In genomic region chr17:81665205-81666091, GRCh38 we compare ENCODE assay signal across 8 cellular contexts. TPM values are rescaled to one million over a fixed set of nuclear protein-coding genes. Genes with fewer than 3 reads are reported as not detected.
DNase-seq lines count a peak whose midpoint lies in the region; ATAC-seq, FAIRE-seq and TF ChIP-seq lines count a peak whose summit lies in the region.

No MANE protein-coding gene starts in this region.

- H3K36me3 ChIP-seq in GM12878 (ENCODE audit: control insufficient read depth in 2 of 2, insufficient read depth in 2 of 2, low read length in 1 of 2) = peaks cover 2 to 4% of the 10 kb centered on the region in 2 experiments; a peak in 3 of 4 replicates

- H3K4me3 ChIP-seq in GM12878 = peak overlapping the region; percentile 98

- peak; percentile 58 for DNase-seq in ELR (ENCODE audit: low read depth)
- DNase-seq in SK-MEL-5 (ENCODE audit: low read depth, low spot score) = peak; percentile 67
- no peak for DNase-seq in GM12878 (ENCODE audit: low read depth, low spot score)
- DNase-seq in stimulated activated CD4-positive, alpha-beta T cell treated with anti-CD3 and anti-CD28 coated beads, Interleukin-4, amount 100 ng/mL, for 4 hours = peak; percentile 62 to 71
- no peak for DNase-seq in mesenteric fat pad (ENCODE audit: low spot score)

- no TSS peak for BruUV-seq in GM12878 (replicated peaks; lab: Mats Ljungman, UMichigan)

- H3K9me3 ChIP-seq in GM12878 (replicated peaks; ENCODE audit: control insufficient read depth, insufficient read depth, low read length) = no peaks in the 10 kb centered on the region

- peak overlapping the region; percentile 78 for H2AFZ ChIP-seq in GM12878 (ENCODE audit: control insufficient read depth, low read depth, low read length)

- H4K20me1 ChIP-seq in GM12878 (ENCODE audit: control insufficient read depth, insufficient read depth) = no peaks in the 10 kb centered on the region

- intact Hi-C loops in GM12878 (cut with micrococcal nuclease; ENCODE audit: unreplicated experiment) = loop anchor here (2.0 kb wide), 1 partner anchor 29 kb away; the partner anchor contains the start of genes NPLOC4 and TSPAN10

- SMC1A ChIA-PET in GM12878 (lab: Charles Lee; ENCODE audit: uncharacterized antibody, unreplicated experiment) = no interaction called here

- H3K4me1 ChIP-seq in GM12878 (ENCODE audit: control insufficient read depth, insufficient read depth, low read length) = peaks cover 15% of the 10 kb centered on the region

- CTCF ChIA-PET in GM12878 (lab: Yijun Ruan, JAX) = interaction anchor here (1.2 kb wide), 1 partner anchor 36 kb away, joined by 3 read pairs; no protein-coding TSS in a partner anchor

- H3K27ac ChIP-seq in GM12878 (ENCODE audit: control insufficient read depth, insufficient read depth) (peak overlapping the region; percentile 97), layer of hippocampus (ENCODE audit: low read depth, low read length) (peak overlapping the region; percentile 87)

- peak overlapping the region; percentile 98 for H3K4me2 ChIP-seq in GM12878 (ENCODE audit: control insufficient read depth, insufficient read depth)

- no peak for TF ChIP-seq EP300 in GM12878 (IDR thresholded peaks at IDR 0.05; ENCODE audit: borderline replicate concordance in 1 of 2, control insufficient read depth in 1 of 2, low read depth in 2 of 2, low read length in 2 of 2)

- H3K27me3 ChIP-seq in GM12878 (replicated peaks in 1 of 2; ENCODE audit: control insufficient read depth in 2 of 2, insufficient read depth in 2 of 2, low read length in 1 of 2) (no peaks in the 10 kb centered on the region), layer of hippocampus (ENCODE audit: control insufficient read depth, insufficient read depth, low read length) (no peaks in the 10 kb centered on the region)

- H3K79me2 ChIP-seq in GM12878 (ENCODE audit: control insufficient read depth, insufficient read depth, low read length) = peaks cover 33% of the 10 kb centered on the region

- RAD21 ChIA-PET in GM12878 (lab: Charles Lee; ENCODE audit: unreplicated experiment) = interaction anchor here (0.5 to 0.9 kb wide), 3 partner anchors 18 to 64 kb away, joined by 3 to 6 read pairs (median 3); partner anchors contain the start of genes ARL16 and HGS

- no peak for TF ChIP-seq RAD21 in GM12878 (IDR thresholded peaks at IDR 0.05; ENCODE audit: insufficient read depth, low read depth, low read length)

- ATAC-seq in HG02678 (IDR thresholded peaks at IDR 0.05; ENCODE audit: unreplicated experiment) (peak; percentile 14), GM12878 (peak; percentile 80), HG03520 (IDR thresholded peaks at IDR 0.05; ENCODE audit: unreplicated experiment) (no peak)

- peak overlapping the region; percentile 99 for H3K9ac ChIP-seq in GM12878 (ENCODE audit: control insufficient read depth, insufficient read depth, low read length)

- in situ Hi-C loops in SK-MEL-5 (cut with HindIII; ENCODE audit: low pct_unique_long_range_greater_than_20kb, low sequenced_read_pairs) (no loop called here), GM12878 (cut with MboI) (no loop called here)

- no peak for TF ChIP-seq CTCF in GM12878 (IDR thresholded peaks at IDR 0.05 in 2 of 3, conservative IDR thresholded peaks at IDR 0.05 in 1 of 3; ENCODE audit: control insufficient read depth in 2 of 3, extremely low read depth in 1 of 3, insufficient read depth in 1 of 3, low read depth in 3 of 3, low read length in 3 of 3)

- WGBS in GM12878 (ENCODE audit: insufficient coverage, insufficient replicate concordance, low lambda C conversion rate, missing lambda C conversion rate) = 40% methylated on average over 30 of the region's 30 CpGs

- FAIRE-seq in GM12878 (lab: Jason Lieb, UNC) = peak; percentile 88

- POLR2A ChIA-PET in GM12878 (lab: Charles Lee) = interaction anchor here (0.6 to 1.4 kb wide), 5 partner anchors 10 to 168 kb away, joined by 3 to 6 read pairs (median 5); partner anchors contain the start of genes ARL16, HGS and MCRIP1

- peak; percentile 21 for TF ChIP-seq POLR2A in GM12878 (IDR thresholded peaks at IDR 0.05; ENCODE audit: low read depth, low read length)

RNA-seq across cellular contexts. Expression of gene OXLD1, which starts 1.0 kb away (rescaled TPM):
- 96.8 and 106 TPM in 2 replicates for total RNA-seq in SK-MEL-5 (2014; rRNA removed; shearing (Covaris generic))
- 175 and 176 TPM in 2 replicates for polyA plus RNA-seq in SK-MEL-5 (2015; cell fraction: cytosol; rRNA removed)
- polyA plus RNA-seq in SK-MEL-5 (2015; cell fraction: nucleus; rRNA removed) = 536 and 646 TPM in 2 replicates
- 25.4 and 29.4 TPM in 2 replicates for total RNA-seq in GM12878 (2013; cell fraction: nucleolus; rRNA removed)
- total RNA-seq in GM12878 (2014; rRNA removed) (74.8 and 77.7 TPM in 2 replicates), GM12878 (2014; rRNA removed; fragmentation: Illumina TruSeq; extraction: Trizol) (14.4 and 18.4 TPM in 2 replicates), GM12878 (2021) (61.2 and 70.8 TPM in 2 replicates), mesenteric fat pad (27.5 TPM)
- 14.1 TPM for polyA plus RNA-seq in GM12878 (2011; ENCODE audit: low read depth)
- polyA plus RNA-seq in GM12878 (2011; rRNA removed) (6.2 and 13.5 TPM in 2 replicates), GM12878 (2014; fragmentation: Illumina TruSeq; extraction: Trizol) (3.4 and 10.2 TPM in 2 replicates), GM12878 (2014; fragmentation: Nextera tagmentation; extraction: Ambion mirVana) (1 to 10 TPM; 4.6 to 9.3 TPM), GM12878 (2014; rRNA removed) (83.2 and 84.8 TPM in 2 replicates), GM12878 (2016; fragmentation: Nextera tagmentation; extraction: Ambion mirVana) (10 to 100 TPM; 74.3 to 89.5 TPM)
- polyA plus RNA-seq in GM12878 (2011; cell fraction: cytosol; rRNA removed) = 24.6 and 47.1 TPM in 2 replicates
- polyA plus RNA-seq in GM12878 (2011; cell fraction: nucleus; rRNA removed) = 37.2 and 39.7 TPM in 2 replicates
- polyA plus RNA-seq in GM12878 (2012) = 28.0 and 28.4 TPM in 2 replicates
- 8.5 and 18.8 TPM in 2 replicates for polyA minus RNA-seq in GM12878 (2011; rRNA and poly(A)+ RNA removed)
- polyA minus RNA-seq in GM12878 (2011; cell fraction: cytosol; rRNA and poly(A)+ RNA removed) = 6.4 and 11.4 TPM in 2 replicates
- polyA minus RNA-seq in GM12878 (2011; cell fraction: nucleus; rRNA and poly(A)+ RNA removed) = 13.7 and 25.6 TPM in 2 replicates

RNA-seq across cellular contexts. Expression of gene CCDC137, which starts 1.1 kb away (rescaled TPM):
- total RNA-seq in SK-MEL-5 (2014; rRNA removed; shearing (Covaris generic)) = 52.0 and 56.8 TPM in 2 replicates
- 55.8 and 57.3 TPM in 2 replicates for polyA plus RNA-seq in SK-MEL-5 (2015; cell fraction: cytosol; rRNA removed)
- 40.3 and 45.4 TPM in 2 replicates for polyA plus RNA-seq in SK-MEL-5 (2015; cell fraction: nucleus; rRNA removed)
- total RNA-seq in GM12878 (2013; cell fraction: nucleolus; rRNA removed) = 8.0 and 8.8 TPM in 2 replicates
- total RNA-seq in GM12878 (2014; rRNA removed) (21.9 and 23.3 TPM in 2 replicates), GM12878 (2014; rRNA removed; fragmentation: Illumina TruSeq; extraction: Trizol) (18.3 and 19.6 TPM in 2 replicates), GM12878 (2021) (32.0 and 35.1 TPM in 2 replicates), mesenteric fat pad (11.9 TPM)
- polyA plus RNA-seq in GM12878 (2011; ENCODE audit: low read depth) = 5.7 TPM
- polyA plus RNA-seq in GM12878 (2011; rRNA removed) (7.7 and 13.7 TPM in 2 replicates), GM12878 (2014; fragmentation: Illumina TruSeq; extraction: Trizol) (20.9 and 32.6 TPM in 2 replicates), GM12878 (2014; fragmentation: Nextera tagmentation; extraction: Ambion mirVana) (1 to 10 TPM; 2.2 to 5.1 TPM), GM12878 (2014; rRNA removed) (33.8 and 39.3 TPM in 2 replicates), GM12878 (2016; fragmentation: Nextera tagmentation; extraction: Ambion mirVana) (10 to 100 TPM; 44.6 to 45.4 TPM)
- polyA plus RNA-seq in GM12878 (2011; cell fraction: cytosol; rRNA removed) = 12.6 and 24.0 TPM in 2 replicates
- polyA plus RNA-seq in GM12878 (2011; cell fraction: nucleus; rRNA removed) = 26.3 and 30.0 TPM in 2 replicates
- polyA plus RNA-seq in GM12878 (2012) = 16.2 and 24.2 TPM in 2 replicates
- polyA minus RNA-seq in GM12878 (2011; rRNA and poly(A)+ RNA removed) = 3.0 and 4.8 TPM in 2 replicates
- 5.2 and 6.8 TPM in 2 replicates for polyA minus RNA-seq in GM12878 (2011; cell fraction: cytosol; rRNA and poly(A)+ RNA removed)
- polyA minus RNA-seq in GM12878 (2011; cell fraction: nucleus; rRNA and poly(A)+ RNA removed) = 3.4 and 11.5 TPM in 2 replicates

RNA-seq across cellular contexts. Expression of gene PDE6G, which starts 9.1 kb away (rescaled TPM):
- 0.67 TPM in 1 of 2 replicates, not detected in the other for total RNA-seq in SK-MEL-5 (2014; rRNA removed; shearing (Covaris generic))
- not detected in 2 replicates for polyA plus RNA-seq in SK-MEL-5 (2015; cell fraction: cytosol; rRNA removed)
- not detected in 2 replicates for polyA plus RNA-seq in SK-MEL-5 (2015; cell fraction: nucleus; rRNA removed)
- total RNA-seq in GM12878 (2013; cell fraction: nucleolus; rRNA removed) = not detected in 2 replicates
- 7.8 and 12.1 TPM in 2 replicates for total RNA-seq in GM12878 (2014; rRNA removed)
- total RNA-seq in GM12878 (2014; rRNA removed; fragmentation: Illumina TruSeq; extraction: Trizol) = 1.5 and 3.5 TPM in 2 replicates
- total RNA-seq in GM12878 (2021) = 6.0 and 8.3 TPM in 2 replicates
- polyA plus RNA-seq in GM12878 (2011; ENCODE audit: low read depth) = 10.5 TPM
- 0.37 and 1.8 TPM in 2 replicates for polyA plus RNA-seq in GM12878 (2011; rRNA removed)
- 1.0 and 1.3 TPM in 2 replicates for polyA plus RNA-seq in GM12878 (2011; cell fraction: cytosol; rRNA removed)
- 0.87 and 0.88 TPM in 2 replicates for polyA plus RNA-seq in GM12878 (2011; cell fraction: nucleus; rRNA removed)
- 10.7 and 14.5 TPM in 2 replicates for polyA plus RNA-seq in GM12878 (2012)
- 7.0 and 8.0 TPM in 2 replicates for polyA plus RNA-seq in GM12878 (2014; fragmentation: Illumina TruSeq; extraction: Trizol)
- polyA plus RNA-seq in GM12878 (2014; fragmentation: Nextera tagmentation; extraction: Ambion mirVana) = under 1 TPM; 0.55 to 0.82 TPM
- 10.4 and 11.1 TPM in 2 replicates for polyA plus RNA-seq in GM12878 (2014; rRNA removed)
- 1 to 10 TPM; 3.3 to 5.0 TPM for polyA plus RNA-seq in GM12878 (2016; fragmentation: Nextera tagmentation; extraction: Ambion mirVana)
- polyA minus RNA-seq in GM12878 (2011; rRNA and poly(A)+ RNA removed) = 0.59 and 2.0 TPM in 2 replicates
- not detected in 2 replicates for polyA minus RNA-seq in GM12878 (2011; cell fraction: cytosol; rRNA and poly(A)+ RNA removed)
- not detected in 2 replicates for polyA minus RNA-seq in GM12878 (2011; cell fraction: nucleus; rRNA and poly(A)+ RNA removed)
- 1.3 TPM for total RNA-seq in mesenteric fat pad

RNA-seq across cellular contexts. Expression of gene ARL16, which starts 18.1 kb away (rescaled TPM):
- 46.1 and 52.5 TPM in 2 replicates for total RNA-seq in SK-MEL-5 (2014; rRNA removed; shearing (Covaris generic))
- 53.0 and 62.0 TPM in 2 replicates for polyA plus RNA-seq in SK-MEL-5 (2015; cell fraction: cytosol; rRNA removed)
- 76.9 and 79.9 TPM in 2 replicates for polyA plus RNA-seq in SK-MEL-5 (2015; cell fraction: nucleus; rRNA removed)
- total RNA-seq in GM12878 (2013; cell fraction: nucleolus; rRNA removed) = 16.5 and 20.3 TPM in 2 replicates
- total RNA-seq in GM12878 (2014; rRNA removed) (41.9 and 42.1 TPM in 2 replicates), GM12878 (2014; rRNA removed; fragmentation: Illumina TruSeq; extraction: Trizol) (21.0 and 22.1 TPM in 2 replicates), GM12878 (2021) (18.6 and 25.6 TPM in 2 replicates), mesenteric fat pad (25.0 TPM)
- polyA plus RNA-seq in GM12878 (2011; ENCODE audit: low read depth) = 29.5 TPM
- polyA plus RNA-seq in GM12878 (2011; rRNA removed) (26.8 and 34.3 TPM in 2 replicates), GM12878 (2014; fragmentation: Illumina TruSeq; extraction: Trizol) (15.9 and 27.4 TPM in 2 replicates), GM12878 (2014; fragmentation: Nextera tagmentation; extraction: Ambion mirVana) (10 to 100 TPM in 1 of 2 experiments, 1 to 10 TPM in 1; 4.7 to 20.8 TPM), GM12878 (2014; rRNA removed) (43.6 and 44.5 TPM in 2 replicates), GM12878 (2016; fragmentation: Nextera tagmentation; extraction: Ambion mirVana) (10 to 100 TPM; 46.5 to 47.6 TPM)
- 45.5 and 56.7 TPM in 2 replicates for polyA plus RNA-seq in GM12878 (2011; cell fraction: cytosol; rRNA removed)
- 15.8 and 23.1 TPM in 2 replicates for polyA plus RNA-seq in GM12878 (2011; cell fraction: nucleus; rRNA removed)
- polyA plus RNA-seq in GM12878 (2012) = 24.6 and 26.5 TPM in 2 replicates
- 12.5 and 18.9 TPM in 2 replicates for polyA minus RNA-seq in GM12878 (2011; rRNA and poly(A)+ RNA removed)
- 5.9 and 7.2 TPM in 2 replicates for polyA minus RNA-seq in GM12878 (2011; cell fraction: cytosol; rRNA and poly(A)+ RNA removed)
- 6.4 and 10.4 TPM in 2 replicates for polyA minus RNA-seq in GM12878 (2011; cell fraction: nucleus; rRNA and poly(A)+ RNA removed)

RNA-seq across cellular contexts. Expression of gene HGS, which starts 18.4 kb away (rescaled TPM):
- total RNA-seq in SK-MEL-5 (2014; rRNA removed; shearing (Covaris generic)) = 155 and 174 TPM in 2 replicates
- polyA plus RNA-seq in SK-MEL-5 (2015; cell fraction: cytosol; rRNA removed) = 263 and 284 TPM in 2 replicates
- 901 and 911 TPM in 2 replicates for polyA plus RNA-seq in SK-MEL-5 (2015; cell fraction: nucleus; rRNA removed)
- total RNA-seq in GM12878 (2013; cell fraction: nucleolus; rRNA removed) = 118 and 143 TPM in 2 replicates
- 41.4 and 59.5 TPM in 2 replicates for total RNA-seq in GM12878 (2014; rRNA removed)
- 23.2 and 29.3 TPM in 2 replicates for total RNA-seq in GM12878 (2014; rRNA removed; fragmentation: Illumina TruSeq; extraction: Trizol)
- 58.0 and 85.6 TPM in 2 replicates for total RNA-seq in GM12878 (2021)
- polyA plus RNA-seq in GM12878 (2011; ENCODE audit: low read depth) = 26.6 TPM
- polyA plus RNA-seq in GM12878 (2011; rRNA removed) = 23.5 and 40.1 TPM in 2 replicates
- polyA plus RNA-seq in GM12878 (2011; cell fraction: cytosol; rRNA removed) = 34.2 and 50.9 TPM in 2 replicates
- polyA plus RNA-seq in GM12878 (2011; cell fraction: nucleus; rRNA removed) = 518 and 543 TPM in 2 replicates
- polyA plus RNA-seq in GM12878 (2012) = 54.1 and 64.4 TPM in 2 replicates
- 29.2 and 51.0 TPM in 2 replicates for polyA plus RNA-seq in GM12878 (2014; fragmentation: Illumina TruSeq; extraction: Trizol)
- polyA plus RNA-seq in GM12878 (2014; fragmentation: Nextera tagmentation; extraction: Ambion mirVana) = 1 to 10 TPM; 2.2 to 3.7 TPM
- polyA plus RNA-seq in GM12878 (2014; rRNA removed) = 75.4 and 94.8 TPM in 2 replicates
- polyA plus RNA-seq in GM12878 (2016; fragmentation: Nextera tagmentation; extraction: Ambion mirVana) = 10 to 100 TPM; 59.9 to 69.3 TPM
- polyA minus RNA-seq in GM12878 (2011; rRNA and poly(A)+ RNA removed) = 42.9 and 44.6 TPM in 2 replicates
- 22.3 and 29.3 TPM in 2 replicates for polyA minus RNA-seq in GM12878 (2011; cell fraction: cytosol; rRNA and poly(A)+ RNA removed)
- 49.6 and 81.2 TPM in 2 replicates for polyA minus RNA-seq in GM12878 (2011; cell fraction: nucleus; rRNA and poly(A)+ RNA removed)
- total RNA-seq in mesenteric fat pad = 109 TPM

Comparison
In these comparisons a context has a peak if more than half of its experiments do, and no peak if none do; other contexts are left out.
1. DNase-seq: peak in ELR (single experiment), SK-MEL-5 (single experiment) and stimulated activated CD4-positive, alpha-beta T cell treated with anti-CD3 and anti-CD28 coated beads, Interleukin-4, amount 100 ng/mL, for 4 hours (2 of 2); none in GM12878 (single experiment) and mesenteric fat pad (single experiment).